ENCODE assay signal across 1 cellular context in genomic region chr2:238863749-238864206, GRCh38.
TF ChIP-seq lines count a peak whose summit lies in the region.

No MANE protein-coding gene starts in this region.

TF ChIP-seq in IMR-90, 13 proteins besides CTCF, POLR2A, EP300 and RAD21 (continued from another document):
- TF ChIP-seq MAFK (IDR thresholded peaks at IDR 0.05; ENCODE audit: low read depth, low read length) (no peak), CHD1 (IDR thresholded peaks at IDR 0.05; ENCODE audit: low read depth, low read length) (no peak), USF2 (IDR thresholded peaks at IDR 0.05; ENCODE audit: low read depth, low read length) (no peak)
